2 cellular contexts compared by ENCODE assay signal in genomic region chr1:974687-975328, GRCh38.
TF ChIP-seq lines count a peak whose summit lies in the region.

No MANE protein-coding gene starts in this region.

TF ChIP-seq in IMR-90, 13 proteins besides CTCF, POLR2A, EP300 and RAD21:
- TF ChIP-seq CEBPB (IDR thresholded peaks at IDR 0.05; ENCODE audit: low read depth, low read length), result no peak
- no peak for TF ChIP-seq SMC3 (IDR thresholded peaks at IDR 0.05; ENCODE audit: low read depth, low read length)
- no peak for TF ChIP-seq MAFK (IDR thresholded peaks at IDR 0.05; ENCODE audit: low read depth, low read length)
- TF ChIP-seq NFE2L2 (IDR thresholded peaks at IDR 0.05; ENCODE audit: low read depth, low read length), result no peak
- no peak for TF ChIP-seq RCOR1 (IDR thresholded peaks at IDR 0.05; ENCODE audit: insufficient replicate concordance, low read length)
- no peak for TF ChIP-seq RFX5 (IDR thresholded peaks at IDR 0.05; ENCODE audit: low read depth, low read length)
- no peak for TF ChIP-seq FOS (IDR thresholded peaks at IDR 0.05; ENCODE audit: low read depth, low read length)
- TF ChIP-seq CHD1 (IDR thresholded peaks at IDR 0.05; ENCODE audit: low read depth, low read length), result no peak
- TF ChIP-seq BHLHE40 (IDR thresholded peaks at IDR 0.05; ENCODE audit: low read depth, low read length), result no peak
- TF ChIP-seq USF2 (IDR thresholded peaks at IDR 0.05; ENCODE audit: low read depth, low read length), result no peak
- no peak for TF ChIP-seq MXI1 (IDR thresholded peaks at IDR 0.05; ENCODE audit: borderline replicate concordance, low read depth, low read length)
- no peak for TF ChIP-seq MAZ (IDR thresholded peaks at IDR 0.05; ENCODE audit: borderline replicate concordance, low read depth, low read length)
- TF ChIP-seq, protein P1, sequence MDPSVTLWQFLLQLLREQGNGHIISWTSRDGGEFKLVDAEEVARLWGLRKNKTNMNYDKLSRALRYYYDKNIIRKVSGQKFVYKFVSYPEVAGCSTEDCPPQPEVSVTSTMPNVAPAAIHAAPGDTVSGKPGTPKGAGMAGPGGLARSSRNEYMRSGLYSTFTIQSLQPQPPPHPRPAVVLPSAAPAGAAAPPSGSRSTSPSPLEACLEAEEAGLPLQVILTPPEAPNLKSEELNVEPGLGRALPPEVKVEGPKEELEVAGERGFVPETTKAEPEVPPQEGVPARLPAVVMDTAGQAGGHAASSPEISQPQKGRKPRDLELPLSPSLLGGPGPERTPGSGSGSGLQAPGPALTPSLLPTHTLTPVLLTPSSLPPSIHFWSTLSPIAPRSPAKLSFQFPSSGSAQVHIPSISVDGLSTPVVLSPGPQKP (IDR thresholded peaks at IDR 0.05; ENCODE audit: borderline replicate concordance, low read depth, low read length), result no peak

TF ChIP-seq in GM23338, 12 proteins besides CTCF, POLR2A, EP300 and RAD21:
- no peak for TF ChIP-seq STAT1 (IDR thresholded peaks at IDR 0.05; ENCODE audit: unreplicated experiment)
- TF ChIP-seq ZNF462 (CRISPR knock-in tag; IDR thresholded peaks at IDR 0.05), result no peak
- TF ChIP-seq POLR2AphosphoS5 (IDR thresholded peaks at IDR 0.05; ENCODE audit: low read depth), result no peak
- no peak for TF ChIP-seq EZH2phosphoT487 (IDR thresholded peaks at IDR 0.05; ENCODE audit: unreplicated experiment)
- no peak for TF ChIP-seq CREB1 (CRISPR knock-in tag; IDR thresholded peaks at IDR 0.05; ENCODE audit: low read depth)
- TF ChIP-seq, protein P2, sequence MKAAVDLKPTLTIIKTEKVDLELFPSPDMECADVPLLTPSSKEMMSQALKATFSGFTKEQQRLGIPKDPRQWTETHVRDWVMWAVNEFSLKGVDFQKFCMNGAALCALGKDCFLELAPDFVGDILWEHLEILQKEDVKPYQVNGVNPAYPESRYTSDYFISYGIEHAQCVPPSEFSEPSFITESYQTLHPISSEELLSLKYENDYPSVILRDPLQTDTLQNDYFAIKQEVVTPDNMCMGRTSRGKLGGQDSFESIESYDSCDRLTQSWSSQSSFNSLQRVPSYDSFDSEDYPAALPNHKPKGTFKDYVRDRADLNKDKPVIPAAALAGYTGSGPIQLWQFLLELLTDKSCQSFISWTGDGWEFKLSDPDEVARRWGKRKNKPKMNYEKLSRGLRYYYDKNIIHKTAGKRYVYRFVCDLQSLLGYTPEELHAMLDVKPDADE (IDR thresholded peaks at IDR 0.05), result no peak
- TF ChIP-seq, protein P3, sequence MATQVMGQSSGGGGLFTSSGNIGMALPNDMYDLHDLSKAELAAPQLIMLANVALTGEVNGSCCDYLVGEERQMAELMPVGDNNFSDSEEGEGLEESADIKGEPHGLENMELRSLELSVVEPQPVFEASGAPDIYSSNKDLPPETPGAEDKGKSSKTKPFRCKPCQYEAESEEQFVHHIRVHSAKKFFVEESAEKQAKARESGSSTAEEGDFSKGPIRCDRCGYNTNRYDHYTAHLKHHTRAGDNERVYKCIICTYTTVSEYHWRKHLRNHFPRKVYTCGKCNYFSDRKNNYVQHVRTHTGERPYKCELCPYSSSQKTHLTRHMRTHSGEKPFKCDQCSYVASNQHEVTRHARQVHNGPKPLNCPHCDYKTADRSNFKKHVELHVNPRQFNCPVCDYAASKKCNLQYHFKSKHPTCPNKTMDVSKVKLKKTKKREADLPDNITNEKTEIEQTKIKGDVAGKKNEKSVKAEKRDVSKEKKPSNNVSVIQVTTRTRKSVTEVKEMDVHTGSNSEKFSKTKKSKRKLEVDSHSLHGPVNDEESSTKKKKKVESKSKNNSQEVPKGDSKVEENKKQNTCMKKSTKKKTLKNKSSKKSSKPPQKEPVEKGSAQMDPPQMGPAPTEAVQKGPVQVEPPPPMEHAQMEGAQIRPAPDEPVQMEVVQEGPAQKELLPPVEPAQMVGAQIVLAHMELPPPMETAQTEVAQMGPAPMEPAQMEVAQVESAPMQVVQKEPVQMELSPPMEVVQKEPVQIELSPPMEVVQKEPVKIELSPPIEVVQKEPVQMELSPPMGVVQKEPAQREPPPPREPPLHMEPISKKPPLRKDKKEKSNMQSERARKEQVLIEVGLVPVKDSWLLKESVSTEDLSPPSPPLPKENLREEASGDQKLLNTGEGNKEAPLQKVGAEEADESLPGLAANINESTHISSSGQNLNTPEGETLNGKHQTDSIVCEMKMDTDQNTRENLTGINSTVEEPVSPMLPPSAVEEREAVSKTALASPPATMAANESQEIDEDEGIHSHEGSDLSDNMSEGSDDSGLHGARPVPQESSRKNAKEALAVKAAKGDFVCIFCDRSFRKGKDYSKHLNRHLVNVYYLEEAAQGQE (IDR thresholded peaks at IDR 0.05; ENCODE audit: unreplicated experiment), result no peak
- TF ChIP-seq EZH2 (IDR thresholded peaks at IDR 0.05; ENCODE audit: low read depth, unreplicated experiment), result no peak
- TF ChIP-seq JUNB (IDR thresholded peaks at IDR 0.05; ENCODE audit: unreplicated experiment), result no peak
- no peak for TF ChIP-seq ZNF331 (CRISPR knock-in tag; IDR thresholded peaks at IDR 0.05; ENCODE audit: low read depth)
- TF ChIP-seq NANOG (IDR thresholded peaks at IDR 0.05; ENCODE audit: borderline replicate concordance), result no peak
- TF ChIP-seq ZNF114 (CRISPR knock-in tag; IDR thresholded peaks at IDR 0.05), result no peak
